8 cellular contexts compared by ENCODE assay signal in the genomic region with DNA sequence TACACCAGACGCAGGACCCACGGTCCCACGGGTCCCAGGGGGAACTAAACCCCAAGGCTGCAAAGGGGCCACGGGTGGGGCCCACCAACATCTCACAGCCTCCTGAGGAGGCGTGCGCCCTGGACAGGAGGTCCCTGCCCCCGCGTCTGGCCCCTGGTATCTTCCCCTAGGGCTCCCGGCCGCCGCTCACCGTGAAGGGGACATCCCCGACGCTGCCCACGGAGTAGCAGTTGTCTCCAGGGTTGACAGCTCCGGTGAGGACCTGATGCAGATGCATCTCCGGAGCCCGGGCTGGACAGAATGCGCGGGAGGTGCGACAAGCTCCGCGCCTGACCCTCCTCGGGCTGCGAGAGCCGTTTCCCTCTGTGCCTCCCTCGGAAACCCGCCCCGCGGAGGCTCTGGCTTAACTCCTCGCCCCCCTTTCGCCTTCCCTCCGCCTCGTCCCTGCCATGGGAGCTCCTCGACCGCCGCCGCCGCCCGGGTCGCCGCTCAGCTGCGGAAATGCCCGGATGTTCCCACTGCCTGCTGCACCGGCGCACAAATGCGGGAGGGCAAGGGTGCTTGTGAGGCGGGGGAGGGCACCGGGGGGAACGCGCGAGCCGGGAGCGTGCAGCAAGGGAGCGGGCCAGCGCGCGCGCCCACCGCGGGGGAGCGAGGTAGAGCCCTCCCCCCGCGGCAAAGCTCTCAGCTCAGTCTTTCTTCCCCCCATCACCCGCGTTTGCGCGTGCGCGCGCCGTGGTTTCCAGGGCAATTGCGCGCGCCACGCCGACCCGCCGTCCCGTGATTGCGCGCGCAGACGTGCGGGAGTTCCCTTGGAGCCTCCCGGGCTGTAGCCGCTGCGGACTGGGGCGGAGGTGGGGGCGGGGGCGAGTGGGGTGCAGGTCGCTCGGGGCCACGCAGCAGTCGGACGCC. TPM values are rescaled to one million over a fixed set of nuclear protein-coding genes. Genes with fewer than 3 reads are reported as not detected.
DNase-seq lines count a peak whose midpoint lies in the region; ATAC-seq, FAIRE-seq and TF ChIP-seq lines count a peak whose summit lies in the region.

A gene with protein sequence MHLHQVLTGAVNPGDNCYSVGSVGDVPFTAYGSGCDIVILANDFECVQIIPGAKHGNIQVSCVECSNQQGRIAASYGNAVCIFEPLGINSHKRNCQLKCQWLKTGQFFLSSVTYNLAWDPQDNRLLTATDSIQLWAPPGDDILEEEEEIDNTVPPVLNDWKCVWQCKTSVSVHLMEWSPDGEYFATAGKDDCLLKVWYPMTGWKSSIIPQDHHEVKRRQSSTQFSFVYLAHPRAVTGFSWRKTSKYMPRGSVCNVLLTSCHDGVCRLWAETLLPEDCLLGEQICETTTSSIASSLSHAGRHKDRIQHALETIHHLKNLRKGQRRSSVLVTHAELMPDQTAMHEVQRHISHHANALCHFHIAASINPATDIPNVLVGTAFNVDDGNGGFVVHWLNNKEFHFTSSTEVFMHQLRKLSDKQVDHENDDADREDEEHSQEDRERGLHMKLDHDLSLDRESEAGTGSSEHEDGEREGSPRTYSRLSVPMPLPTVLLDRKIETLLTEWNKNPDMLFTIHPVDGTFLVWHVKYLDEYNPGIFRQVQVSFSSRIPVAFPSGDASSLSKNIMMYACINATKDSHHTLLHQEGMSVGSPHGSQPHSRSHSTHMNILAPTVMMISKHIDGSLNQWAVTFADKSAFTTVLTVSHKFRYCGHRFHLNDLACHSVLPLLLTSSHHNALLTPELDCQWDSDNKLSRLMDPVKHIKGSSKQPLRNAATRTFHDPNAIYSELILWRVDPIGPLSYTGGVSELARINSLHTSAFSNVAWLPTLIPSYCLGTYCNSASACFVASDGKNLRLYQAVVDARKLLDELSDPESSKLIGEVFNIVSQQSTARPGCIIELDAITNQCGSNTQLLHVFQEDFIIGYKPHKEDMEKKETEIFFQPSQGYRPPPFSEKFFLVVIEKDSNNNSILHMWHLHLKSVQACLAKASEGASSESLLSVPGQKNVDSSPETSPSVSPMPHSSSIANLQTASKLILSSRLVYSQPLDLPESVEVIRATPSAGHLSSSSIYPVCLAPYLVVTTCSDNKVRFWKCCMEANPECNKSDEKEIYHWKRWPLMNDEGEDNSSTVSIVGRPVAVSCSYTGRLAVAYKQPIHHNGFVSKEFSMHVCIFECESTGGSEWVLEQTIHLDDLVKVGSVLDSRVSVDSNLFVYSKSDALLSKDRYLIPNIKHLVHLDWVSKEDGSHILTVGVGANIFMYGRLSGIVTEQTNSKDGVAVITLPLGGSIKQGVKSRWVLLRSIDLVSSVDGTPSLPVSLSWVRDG (N-terminal part only) (minus strand): TSS at position 503 of the 912 bp plus-strand sequence. CDS start 226 bp downstream, at position 277.

- peak within 1 kb of the TSS; percentile 83 for H3K4me3 Mint-ChIP-seq in activated CD4-positive, alpha-beta memory T cell treated with anti-CD3 and anti-CD28 coated beads for 36 hours

- H3K27me3 ChIP-seq in HepG2 (ENCODE audit: control insufficient read depth in 1 of 2, insufficient read depth in 2 of 2, low read length in 2 of 2): no peaks in the 10 kb centered on the region; a peak in 1 of 5 replicates

- ATAC-seq in GM18873 (IDR thresholded peaks at IDR 0.05; ENCODE audit: low FRiP score, unreplicated experiment) (peak; percentile 39), HG03175 (IDR thresholded peaks at IDR 0.05; ENCODE audit: unreplicated experiment) (peak; percentile 35), HepG2 (peak; percentile 88)

- TF ChIP-seq RAD21 in HepG2 (CRISPR knock-in tag; IDR thresholded peaks at IDR 0.05): 0 out of 2 replicates have a peak, but pooled peaks have one; percentile 10

- H3K36me3 Mint-ChIP-seq in activated CD4-positive, alpha-beta memory T cell treated with anti-CD3 and anti-CD28 coated beads for 36 hours: no peaks in the 10 kb centered on the region

- FAIRE-seq in HepG2 (lab: Jason Lieb, UNC): no peak

- no CpG with 5 or more reads among the region's 96 CpGs for WGBS in HepG2 (ENCODE audit: low lambda C conversion rate)

- no peak for TF ChIP-seq CTCF in HepG2 (CRISPR knock-in tag; IDR thresholded peaks at IDR 0.05)

- H2AFZ ChIP-seq in HepG2 (ENCODE audit: low read length): peak within 1 kb of the TSS; percentile 74

- peak; percentile 84 for DNase-seq in ACHN
- peak; percentile 65 for DNase-seq in NCI-H510A (lab: John Stamatoyannopoulos, UW)
- peak; percentile 77 for DNase-seq in activated CD4-positive, alpha-beta memory T cell treated with anti-CD3 and anti-CD28 coated beads for 36 hours
- peak; percentile 44 to 75 for DNase-seq in dermis microvascular lymphatic vessel endothelial cell (ENCODE audit: low read depth in 2 of 2)
- peak; percentile 67 for DNase-seq in HepG2 (ENCODE audit: low spot score)
- peak; percentile 79 for DNase-seq in stimulated activated CD4-positive, alpha-beta T cell treated with anti-CD3 and anti-CD28 coated beads, Interleukin-4, amount 100 ng/mL, for 1 hour

- H3K4me1 Mint-ChIP-seq in activated CD4-positive, alpha-beta memory T cell treated with anti-CD3 and anti-CD28 coated beads for 36 hours (ENCODE audit: low read depth): peaks cover 14% of the 10 kb centered on the region

- BruUV-seq in HepG2 (replicated peaks; lab: Mats Ljungman, UMichigan): TSS peak; percentile 52

- H3K79me2 ChIP-seq in HepG2 (ENCODE audit: insufficient read depth, low read length): peaks cover 7% of the 10 kb centered on the region

- intact Hi-C loops in activated CD4-positive, alpha-beta memory T cell treated with anti-CD3 and anti-CD28 coated beads for 36 hours (cut with micrococcal nuclease): loop anchor here (10.0 kb wide), 1 partner anchor 112 kb away; a partner anchor contains a TSS
- intact Hi-C loops in HepG2 (cut with micrococcal nuclease; ENCODE audit: unreplicated experiment): loop anchor here (1.0 kb wide), 1 partner anchor 85 kb away; no protein-coding TSS in a partner anchor

- H3K9me3 ChIP-seq in HepG2 (ENCODE audit: low read length): no peaks in the 10 kb centered on the region

- H3K9ac ChIP-seq in HepG2 (ENCODE audit: insufficient read depth, low read depth, low read length): peak within 1 kb of the TSS; percentile 80

- no peaks in the 10 kb centered on the region for H3K9me3 Mint-ChIP-seq in activated CD4-positive, alpha-beta memory T cell treated with anti-CD3 and anti-CD28 coated beads for 36 hours

- no peak within 1 kb of the TSS for H3K27ac Mint-ChIP-seq in activated CD4-positive, alpha-beta memory T cell treated with anti-CD3 and anti-CD28 coated beads for 36 hours

- peaks cover 16% of the 10 kb centered on the region for H3K27me3 Mint-ChIP-seq in activated CD4-positive, alpha-beta memory T cell treated with anti-CD3 and anti-CD28 coated beads for 36 hours

- H3K4me3 ChIP-seq in HepG2 (replicated peaks in 1 of 3; ENCODE audit: insufficient read depth in 1 of 3, low read depth in 2 of 3, low read length in 3 of 3): peak within 1 kb of the TSS; percentile 81 to 96 (median 90)

- H3K36me3 ChIP-seq in HepG2 (replicated peaks in 1 of 2; ENCODE audit: control insufficient read depth in 1 of 2, insufficient read depth in 2 of 2, low read length in 2 of 2): no peaks in the 10 kb centered on the region

- TF ChIP-seq EP300 in HepG2 (IDR thresholded peaks at IDR 0.05; ENCODE audit: low read depth in 2 of 2, low read length in 2 of 2): no peak
- TF ChIP-seq EP300 in HepG2 (CRISPR knock-in tag; IDR thresholded peaks at IDR 0.05; ENCODE audit: borderline replicate concordance): no peak

- H3K27ac ChIP-seq in HepG2 (ENCODE audit: extremely low read length, insufficient read depth, low read length): peak within 1 kb of the TSS; percentile 68

- H4K20me1 ChIP-seq in HepG2 (ENCODE audit: insufficient read depth, low read length): no peaks in the 10 kb centered on the region

- peak in 1 of 2 experiments; percentile 49; a peak in 2 of 4 replicates for TF ChIP-seq POLR2A in HepG2 (IDR thresholded peaks at IDR 0.05; ENCODE audit: insufficient read depth in 1 of 2, low read depth in 2 of 2, low read length in 2 of 2)

- POLR2A ChIA-PET in activated CD4-positive, alpha-beta memory T cell treated with anti-CD3 and anti-CD28 coated beads for 36 hours (lab: Charles Lee): interaction anchor here (0.5 to 1.6 kb wide), 2 partner anchors 18 to 114 kb away, joined by 3 to 9 read pairs; a partner anchor contains a TSS
- POLR2A ChIA-PET in HepG2 (lab: Yijun Ruan, JAX): no interaction called here

- H3K4me2 ChIP-seq in HepG2 (ENCODE audit: low read depth, low read length): peak within 1 kb of the TSS; percentile 90

- in situ Hi-C loops in ACHN (cut with HindIII; ENCODE audit: low pct_ligation_motif_present, low pct_unique_long_range_greater_than_20kb, low sequenced_read_pairs) (no loop called here), HepG2 (cut with HindIII; ENCODE audit: extremely low pct_ligation_motif_present, low pct_unique_long_range_greater_than_20kb) (no loop called here)

- CTCF ChIA-PET in activated CD4-positive, alpha-beta memory T cell treated with anti-CD3 and anti-CD28 coated beads for 36 hours (lab: Charles Lee): interaction anchor here (1.0 to 4.8 kb wide), 3 partner anchors 27 to 153 kb away, joined by 3 to 34 read pairs (median 9); no protein-coding TSS in a partner anchor
- CTCF ChIA-PET in HepG2 (lab: Yijun Ruan, JAX; ENCODE audit: low intra/inter-chr PET ratio, low total read pairs): no interaction called here

- peaks cover 30% of the 10 kb centered on the region for H3K4me1 ChIP-seq in HepG2 (ENCODE audit: insufficient read depth, low read length)

RNA-seq across cellular contexts. Expression of the gene that starts here (rescaled TPM):
- 1 to 10 TPM; 6.1 to 6.3 TPM for total RNA-seq in activated CD4-positive, alpha-beta memory T cell treated with anti-CD3 and anti-CD28 coated beads for 36 hours
- total RNA-seq in dermis microvascular lymphatic vessel endothelial cell (8.9 and 12.6 TPM in 2 replicates), HepG2 (2016; rRNA removed; fragmentation: Illumina TruSeq; extraction: Trizol) (14.4 and 15.3 TPM in 2 replicates)
- 2.9 and 3.9 TPM in 2 replicates for total RNA-seq in HepG2 (2016; cell fraction: cytosol; rRNA removed; fragmentation: Illumina TruSeq; extraction: Trizol; ENCODE audit: low read depth)
- 10.5 and 14.9 TPM in 2 replicates for total RNA-seq in HepG2 (2016; cell fraction: insoluble cytoplasmic fraction; rRNA removed; fragmentation: Illumina TruSeq; extraction: Trizol)
- total RNA-seq in HepG2 (2016; cell fraction: membrane; rRNA removed; fragmentation: Illumina TruSeq; extraction: Trizol): 3.6 and 5.3 TPM in 2 replicates
- 25.7 and 26.2 TPM in 2 replicates for total RNA-seq in HepG2 (2016; cell fraction: nucleus; rRNA removed; fragmentation: Illumina TruSeq; extraction: Trizol)
- 11.6 and 11.8 TPM in 2 replicates for polyA plus RNA-seq in HepG2 (2011; rRNA removed)
- 2.5 and 4.5 TPM in 2 replicates for polyA plus RNA-seq in HepG2 (2011; cell fraction: cytosol; rRNA removed)
- 24.4 and 27.0 TPM in 2 replicates for polyA plus RNA-seq in HepG2 (2011; cell fraction: nucleus; rRNA removed)
- 9.9 and 10.4 TPM in 2 replicates for polyA plus RNA-seq in HepG2 (2012)
- 0.51 and 0.75 TPM in 2 replicates for polyA plus RNA-seq in HepG2 (2016; cell fraction: cytosol; fragmentation: Illumina TruSeq; extraction: Trizol; ENCODE audit: low read depth)
- 11.1 and 13.6 TPM in 2 replicates for polyA plus RNA-seq in HepG2 (2016; cell fraction: insoluble cytoplasmic fraction; fragmentation: Illumina TruSeq; extraction: Trizol; ENCODE audit: low read depth)
- 1.6 and 2.1 TPM in 2 replicates for polyA plus RNA-seq in HepG2 (2016; cell fraction: membrane; fragmentation: Illumina TruSeq; extraction: Trizol; ENCODE audit: low read depth)
- polyA plus RNA-seq in HepG2 (2016; cell fraction: nucleus; fragmentation: Illumina TruSeq; extraction: Trizol; ENCODE audit: insufficient read depth, low read depth): 46.6 and 53.7 TPM in 2 replicates
- polyA minus RNA-seq in HepG2 (2011; rRNA and poly(A)+ RNA removed; ENCODE audit: low replicate concordance): 7.7 and 16.1 TPM in 2 replicates
- 6.0 and 11.5 TPM in 2 replicates for polyA minus RNA-seq in HepG2 (2011; cell fraction: cytosol; rRNA and poly(A)+ RNA removed)
- polyA minus RNA-seq in HepG2 (2011; cell fraction: nucleus; rRNA and poly(A)+ RNA removed): 31.9 and 35.7 TPM in 2 replicates

Comparison
In these comparisons a context has a peak if more than half of its experiments do, and no peak if none do; other contexts are left out.
1. Peak in every context shown above with its lines: DNase-seq, ATAC-seq, H3K4me3 ChIP-seq and H3K27ac ChIP-seq.
2. ATAC-seq: peak in every context shown above with its lines; median percentile 88 in HepG2; 39 in GM18873; 35 in HG03175.